Comparison of ENCODE assay signal across 8 cellular contexts in genomic region chr16:48913384-48913783, GRCh38.
"Had no signal": no experiment of that assay in that cellular context is flagged by ENCODE, and none has a peak within 500 bp of the region (broad histone marks: within the 10 kb centered on the region; RNA-seq: fewer than 3 reads in every experiment).

No MANE protein-coding gene starts in this region.

- H3K4me3 ChIP-seq: GM12878 had no signal

- FAIRE-seq: G401.6, GM12878, GM12891, GM12892, GM18507, GM19239 had no signal

- DNase-seq: GDM1, GF-D8 had no signal

- ATAC-seq: GM12878 had no signal
